12 cellular contexts compared by ENCODE assay signal in the genomic region with DNA sequence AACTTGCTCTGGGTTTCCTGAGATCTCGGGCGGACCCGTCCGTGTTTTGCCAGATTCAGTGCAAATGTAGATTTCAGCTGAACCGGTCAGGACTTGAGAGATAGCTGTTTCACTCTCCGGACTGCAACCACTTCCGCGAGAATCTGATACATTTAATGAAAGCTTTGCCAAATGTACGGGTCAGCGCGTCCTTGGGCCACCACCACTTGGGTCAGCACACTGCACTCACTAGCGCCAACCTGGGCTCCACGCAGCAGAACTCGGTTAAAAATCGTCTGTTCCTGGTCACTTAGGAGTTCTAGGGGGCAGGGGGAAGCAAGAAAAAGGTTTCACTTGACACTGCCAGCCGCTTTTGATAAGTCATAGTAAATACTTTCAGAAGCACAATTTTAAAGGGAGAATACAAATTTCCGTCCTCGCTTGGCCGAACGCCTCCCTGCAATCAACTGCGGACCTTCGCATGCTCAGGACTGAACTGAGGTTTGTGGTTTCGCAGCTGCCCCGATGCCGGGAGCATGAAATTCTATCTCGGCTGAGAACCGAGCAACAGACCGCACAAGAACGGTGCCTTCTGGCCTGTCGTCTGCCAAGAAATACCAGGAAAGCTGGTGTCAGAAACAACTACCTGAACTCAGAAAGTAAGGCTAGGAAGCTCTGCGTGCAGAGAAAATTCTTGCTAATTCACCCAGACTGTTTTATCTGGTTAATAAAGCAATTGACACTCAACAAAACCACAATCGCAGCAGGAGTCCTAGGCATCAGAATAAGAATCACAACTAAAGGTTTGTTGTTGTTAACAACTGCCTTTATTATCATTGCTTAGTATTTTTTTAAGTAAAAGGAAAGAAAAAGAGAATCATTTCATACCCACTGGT. TPM values are rescaled to one million over a fixed set of nuclear protein-coding genes. Genes with fewer than 3 reads are reported as not detected.
DNase-seq lines count a peak whose midpoint lies in the region; ATAC-seq, FAIRE-seq and TF ChIP-seq lines count a peak whose summit lies in the region.
"Had no signal": no experiment of that assay in that cellular context is flagged by ENCODE, and none has a peak within 500 bp of the region (broad histone marks: within the 10 kb centered on the region; RNA-seq: fewer than 3 reads in every experiment).

No MANE protein-coding gene starts in this region.

- H3K9me1 ChIP-seq in endothelial cell of umbilical vein (replicated peaks; ENCODE audit: control insufficient read depth, extremely low read depth, insufficient read depth, low read length), result no peaks in the 10 kb centered on the region

- peaks cover 31 to 64% of the 10 kb centered on the region in 2 experiments for H3K27me3 ChIP-seq in endothelial cell of umbilical vein (ENCODE audit: control insufficient read depth in 2 of 2, insufficient read depth in 2 of 2, low read length in 2 of 2)
- peaks cover 19% of the 10 kb centered on the region for H3K27me3 ChIP-seq in parathyroid adenoma (ENCODE audit: control insufficient read depth, insufficient read depth, low read length)

- no TSS peak for BruUV-seq in endothelial cell of umbilical vein (replicated peaks; lab: Mats Ljungman, UMichigan)

- peaks cover 69% of the 10 kb centered on the region for H3K27me3 Mint-ChIP-seq in activated CD8-positive, alpha-beta T cell treated with anti-CD3 and anti-CD28 coated beads, Interleukin-2, amount 10 ng/mL, durations not matched to agents 7 days and 5 days (ENCODE audit: low read depth)
- peaks cover 72% of the 10 kb centered on the region for H3K27me3 Mint-ChIP-seq in activated naive CD4-positive, alpha-beta T cell treated with anti-CD3 and anti-CD28 coated beads, Interleukin-2, amount 10 ng/mL, durations not matched to agents 7 days and 5 days

- H3K9me3 Mint-ChIP-seq in activated CD8-positive, alpha-beta T cell treated with anti-CD3 and anti-CD28 coated beads, Interleukin-2, amount 10 ng/mL, durations not matched to agents 7 days and 5 days (ENCODE audit: insufficient read depth), result peaks cover 5% of the 10 kb centered on the region
- no peaks in the 10 kb centered on the region for H3K9me3 Mint-ChIP-seq in activated naive CD4-positive, alpha-beta T cell treated with anti-CD3 and anti-CD28 coated beads, Interleukin-2, amount 10 ng/mL, durations not matched to agents 7 days and 5 days

- TF ChIP-seq CTCF in endothelial cell of umbilical vein (IDR thresholded peaks at IDR 0.05; ENCODE audit: extremely low read depth in 1 of 2, insufficient read depth in 1 of 2, low read depth in 1 of 2, low read length in 2 of 2), result no peak
- TF ChIP-seq CTCF in parathyroid adenoma (IDR thresholded peaks at IDR 0.05), result no peak

- intact Hi-C loops in endothelial cell of umbilical vein (cut with micrococcal nuclease), result no loop called here

- no peak overlapping the region for H3K4me2 ChIP-seq in endothelial cell of umbilical vein (ENCODE audit: insufficient read depth, low read length)
- H3K4me2 ChIP-seq in parathyroid adenoma (ENCODE audit: low read length), result peak overlapping the region; percentile 69

- peaks cover 13% of the 10 kb centered on the region for H3K4me1 ChIP-seq in ES-I3 (ENCODE audit: insufficient read depth, low read length)
- peaks cover 18% of the 10 kb centered on the region for H3K4me1 ChIP-seq in endothelial cell of umbilical vein (ENCODE audit: control insufficient read depth, extremely low read depth, insufficient read depth, low read length)
- no peaks in the 10 kb centered on the region for H3K4me1 ChIP-seq in parathyroid adenoma

- no peak for ATAC-seq in HG03520 (IDR thresholded peaks at IDR 0.05; ENCODE audit: unreplicated experiment)
- ATAC-seq in activated CD8-positive, alpha-beta T cell treated with anti-CD3 and anti-CD28 coated beads, Interleukin-2, amount 10 ng/mL, durations not matched to agents 7 days and 5 days, result no peak

- peak overlapping the region; percentile 65 for H3K9ac ChIP-seq in ES-I3 (ENCODE audit: low read depth, low read length)
- no peak overlapping the region for H3K9ac ChIP-seq in endothelial cell of umbilical vein (replicated peaks; ENCODE audit: extremely low read depth, insufficient read depth, low read length)
- H3K9ac ChIP-seq in parathyroid adenoma, result no peak overlapping the region

- H4K20me1 ChIP-seq in endothelial cell of umbilical vein (replicated peaks; ENCODE audit: control insufficient read depth, extremely low read depth, insufficient read depth, low read length), result no peaks in the 10 kb centered on the region

- dilution Hi-C loops in endothelial cell of umbilical vein (cut with MboI; ENCODE audit: extremely low pct_ligation_motif_present, low sequenced_read_pairs), result no loop called here

- POLR2A ChIA-PET in endothelial cell of umbilical vein (lab: Charles Lee), result interaction anchor here (0.6 kb wide), 1 partner anchor 864 kb away, joined by 3 read pairs; no protein-coding TSS in a partner anchor
- POLR2A ChIA-PET in activated CD8-positive, alpha-beta T cell treated with anti-CD3 and anti-CD28 coated beads, Interleukin-2, amount 10 ng/mL, durations not matched to agents 7 days and 5 days (lab: Charles Lee), result no interaction called here

- no peak overlapping the region for H3K27ac ChIP-seq in endothelial cell of umbilical vein (ENCODE audit: insufficient read depth, low read depth, low read length)
- no peak overlapping the region for H3K27ac ChIP-seq in parathyroid adenoma

- H3K4me3 ChIP-seq in endothelial cell of umbilical vein (replicated peaks in 1 of 3; ENCODE audit: insufficient read depth in 1 of 3, low read depth in 1 of 3, low read length in 3 of 3), result no peak overlapping the region
- no peak overlapping the region for H3K4me3 ChIP-seq in parathyroid adenoma (ENCODE audit: low read depth, low read length)

- peak; percentile 53 for FAIRE-seq in endothelial cell of umbilical vein (lab: Jason Lieb, UNC)
- FAIRE-seq: endometrium had no signal

- H3K27ac Mint-ChIP-seq in activated CD8-positive, alpha-beta T cell treated with anti-CD3 and anti-CD28 coated beads, Interleukin-2, amount 10 ng/mL, durations not matched to agents 7 days and 5 days, result no peak overlapping the region
- H3K27ac Mint-ChIP-seq in activated naive CD4-positive, alpha-beta T cell treated with anti-CD3 and anti-CD28 coated beads, Interleukin-2, amount 10 ng/mL, durations not matched to agents 7 days and 5 days, result no peak overlapping the region

- CTCF ChIA-PET in endothelial cell of umbilical vein (lab: Charles Lee), result interaction anchor here (1.3 to 1.5 kb wide), 3 partner anchors 416 to 977 kb away, joined by 3 to 6 read pairs (median 5); no protein-coding TSS in a partner anchor
- CTCF ChIA-PET in activated CD8-positive, alpha-beta T cell treated with anti-CD3 and anti-CD28 coated beads, Interleukin-2, amount 10 ng/mL, durations not matched to agents 7 days and 5 days (lab: Charles Lee), result interaction anchor here (1.5 kb wide), 1 partner anchor 11 kb away, joined by 3 read pairs; no protein-coding TSS in a partner anchor
- CTCF ChIA-PET in activated naive CD4-positive, alpha-beta T cell treated with anti-CD3 and anti-CD28 coated beads, Interleukin-2, amount 10 ng/mL, durations not matched to agents 7 days and 5 days (lab: Charles Lee), result interaction anchor here (0.9 kb wide), 1 partner anchor 10 kb away, joined by 3 read pairs; no protein-coding TSS in a partner anchor

- TF ChIP-seq POLR2A in endothelial cell of umbilical vein (IDR thresholded peaks at IDR 0.05; ENCODE audit: low read depth, low read length), result no peak

- peaks cover 14% of the 10 kb centered on the region for H3K36me3 Mint-ChIP-seq in activated CD8-positive, alpha-beta T cell treated with anti-CD3 and anti-CD28 coated beads, Interleukin-2, amount 10 ng/mL, durations not matched to agents 7 days and 5 days (ENCODE audit: low read depth)
- H3K36me3 Mint-ChIP-seq in activated naive CD4-positive, alpha-beta T cell treated with anti-CD3 and anti-CD28 coated beads, Interleukin-2, amount 10 ng/mL, durations not matched to agents 7 days and 5 days, result no peaks in the 10 kb centered on the region

- H3K4me1 Mint-ChIP-seq in activated CD8-positive, alpha-beta T cell treated with anti-CD3 and anti-CD28 coated beads, Interleukin-2, amount 10 ng/mL, durations not matched to agents 7 days and 5 days (ENCODE audit: low read depth), result peaks cover 6% of the 10 kb centered on the region
- peaks cover 5% of the 10 kb centered on the region for H3K4me1 Mint-ChIP-seq in activated naive CD4-positive, alpha-beta T cell treated with anti-CD3 and anti-CD28 coated beads, Interleukin-2, amount 10 ng/mL, durations not matched to agents 7 days and 5 days

- H3K79me2 ChIP-seq in endothelial cell of umbilical vein (ENCODE audit: control insufficient read depth, insufficient read depth, low read length) (no peaks in the 10 kb centered on the region), parathyroid adenoma (no peaks in the 10 kb centered on the region)

- H3K9me3 ChIP-seq in ES-I3 (ENCODE audit: control insufficient read depth, insufficient read depth, low read length) (no peaks in the 10 kb centered on the region), endothelial cell of umbilical vein (replicated peaks; ENCODE audit: control insufficient read depth, insufficient read depth, low read length) (no peaks in the 10 kb centered on the region), parathyroid adenoma (ENCODE audit: control insufficient read depth, low read length) (no peaks in the 10 kb centered on the region)

- no peak overlapping the region for H2AFZ ChIP-seq in endothelial cell of umbilical vein (ENCODE audit: low read depth, low read length)
- peak overlapping the region; percentile 25 for H2AFZ ChIP-seq in parathyroid adenoma

- H3K4me3 Mint-ChIP-seq in activated CD8-positive, alpha-beta T cell treated with anti-CD3 and anti-CD28 coated beads, Interleukin-2, amount 10 ng/mL, durations not matched to agents 7 days and 5 days, result no peak overlapping the region
- H3K4me3 Mint-ChIP-seq in activated naive CD4-positive, alpha-beta T cell treated with anti-CD3 and anti-CD28 coated beads, Interleukin-2, amount 10 ng/mL, durations not matched to agents 7 days and 5 days, result no peak overlapping the region

- H3K36me3 ChIP-seq in ES-I3 (ENCODE audit: insufficient read depth, low read length), result no peaks in the 10 kb centered on the region
- H3K36me3 ChIP-seq in endothelial cell of umbilical vein (ENCODE audit: control insufficient read depth in 2 of 2, extremely low read depth in 1 of 2, insufficient read depth in 2 of 2, low read length in 2 of 2), result no peaks in the 10 kb centered on the region
- H3K36me3 ChIP-seq in parathyroid adenoma (ENCODE audit: control insufficient read depth, insufficient read depth, low read length), result no peaks in the 10 kb centered on the region

- DNase-seq in NCI-H524 (lab: John Stamatoyannopoulos, UW), result peak; percentile 43 to 90
- peak; percentile 14 for DNase-seq in endothelial cell of umbilical vein (ENCODE audit: low read depth, low spot score)
- DNase-seq in activated CD8-positive, alpha-beta T cell treated with anti-CD3 and anti-CD28 coated beads, Interleukin-2, amount 10 ng/mL, durations not matched to agents 7 days and 5 days, result no peak
- no peak for DNase-seq in NCI-H345 (lab: John Stamatoyannopoulos, UW)
- DNase-seq in activated naive CD4-positive, alpha-beta T cell treated with anti-CD3 and anti-CD28 coated beads, Interleukin-2, amount 10 ng/mL, durations not matched to agents 7 days and 5 days, result no peak
- DNase-seq: DMS153, nucleus accumbens, SHP77 had no signal

RNA-seq across cellular contexts. Expression of a gene that starts 4.2 kb away (rescaled TPM):
- 0.53 and 1.1 TPM in 2 replicates for total RNA-seq in endothelial cell of umbilical vein
- 0.13 and 0.28 TPM in 2 replicates for polyA plus RNA-seq in endothelial cell of umbilical vein
- 0.48 and 0.54 TPM in 2 replicates for polyA plus RNA-seq in endothelial cell of umbilical vein (2011; cell fraction: cytosol; rRNA removed)
- 0.34 and 0.61 TPM in 2 replicates for polyA plus RNA-seq in endothelial cell of umbilical vein (2011; cell fraction: nucleus; rRNA removed)
- 0.51 and 0.65 TPM in 2 replicates for polyA plus RNA-seq in endothelial cell of umbilical vein (2012)
- polyA minus RNA-seq in endothelial cell of umbilical vein, result 0.19 and 0.27 TPM in 2 replicates
- polyA minus RNA-seq in endothelial cell of umbilical vein (2011; cell fraction: cytosol; rRNA and poly(A)+ RNA removed), result not detected
- 0.24 and 0.43 TPM in 2 replicates for polyA minus RNA-seq in endothelial cell of umbilical vein (2011; cell fraction: nucleus; rRNA and poly(A)+ RNA removed)
- total RNA-seq in activated CD8-positive, alpha-beta T cell treated with anti-CD3 and anti-CD28 coated beads, Interleukin-2, amount 10 ng/mL, durations not matched to agents 7 days and 5 days, result not detected

Comparison
In these comparisons a context has a peak if more than half of its experiments do, and no peak if none do; other contexts are left out.
1. DNase-seq: peak in NCI-H524 (2 of 2) and endothelial cell of umbilical vein (single experiment); none in activated CD8-positive, alpha-beta T cell treated with anti-CD3 and anti-CD28 coated beads, Interleukin-2, amount 10 ng/mL, durations not matched to agents 7 days and 5 days (single experiment), NCI-H345 (single experiment) and activated naive CD4-positive, alpha-beta T cell treated with anti-CD3 and anti-CD28 coated beads, Interleukin-2, amount 10 ng/mL, durations not matched to agents 7 days and 5 days (single experiment).